19 cellular contexts compared by ENCODE assay signal in genomic region chrX:16196829-16197228, GRCh38. TPM values are rescaled to one million over a fixed set of nuclear protein-coding genes. Genes with fewer than 3 reads are reported as not detected.
"Had no signal": no experiment of that assay in that cellular context is flagged by ENCODE, and none has a peak within 500 bp of the region (broad histone marks: within the 10 kb centered on the region; RNA-seq: fewer than 3 reads in every experiment).

No MANE protein-coding gene starts in this region.

- H3K9me3 Mint-ChIP-seq: naive thymus-derived CD4-positive, alpha-beta T cell; stimulated activated effector memory CD8-positive, alpha-beta T cell treated with anti-CD3 and anti-CD28 coated beads, Interleukin-12 subunit alpha, Interleukin-12 subunit beta, amount 100 ng/mL, for 72 hours had no signal

- H3K9me3 ChIP-seq: left lung, pancreas, thoracic aorta had no signal

- H3K27me3 ChIP-seq: pancreas had no signal

- H3K4me3 Mint-ChIP-seq: activated naive CD8-positive, alpha-beta T cell treated with anti-CD3 and anti-CD28 coated beads, Interleukin-2, amount 10 ng/mL, durations not matched to agents 7 days and 5 days; naive thymus-derived CD4-positive, alpha-beta T cell; stimulated activated effector memory CD8-positive, alpha-beta T cell treated with anti-CD3 and anti-CD28 coated beads, Interleukin-12 subunit alpha, Interleukin-12 subunit beta, amount 100 ng/mL, for 72 hours had no signal

- H3K27ac ChIP-seq: left lung, pancreas, thoracic aorta had no signal

- H3K4me1 ChIP-seq: left lung, pancreas had no signal

- H3K4me1 Mint-ChIP-seq: activated naive CD8-positive, alpha-beta T cell treated with anti-CD3 and anti-CD28 coated beads, Interleukin-2, amount 10 ng/mL, durations not matched to agents 7 days and 5 days; naive thymus-derived CD4-positive, alpha-beta T cell; stimulated activated effector memory CD8-positive, alpha-beta T cell treated with anti-CD3 and anti-CD28 coated beads, Interleukin-12 subunit alpha, Interleukin-12 subunit beta, amount 100 ng/mL, for 72 hours had no signal

- H3K36me3 ChIP-seq: left lung, pancreas, thoracic aorta had no signal

- H3K27ac Mint-ChIP-seq: activated naive CD8-positive, alpha-beta T cell treated with anti-CD3 and anti-CD28 coated beads, Interleukin-2, amount 10 ng/mL, durations not matched to agents 7 days and 5 days; naive thymus-derived CD4-positive, alpha-beta T cell; stimulated activated effector memory CD8-positive, alpha-beta T cell treated with anti-CD3 and anti-CD28 coated beads, Interleukin-12 subunit alpha, Interleukin-12 subunit beta, amount 100 ng/mL, for 72 hours had no signal

- H3K4me3 ChIP-seq: left lung, pancreas, thoracic aorta had no signal

- H3K36me3 Mint-ChIP-seq: activated naive CD8-positive, alpha-beta T cell treated with anti-CD3 and anti-CD28 coated beads, Interleukin-2, amount 10 ng/mL, durations not matched to agents 7 days and 5 days; naive thymus-derived CD4-positive, alpha-beta T cell; stimulated activated effector memory CD8-positive, alpha-beta T cell treated with anti-CD3 and anti-CD28 coated beads, Interleukin-12 subunit alpha, Interleukin-12 subunit beta, amount 100 ng/mL, for 72 hours had no signal

- DNase-seq: activated CD4-positive, alpha-beta T cell treated with anti-CD3 and anti-CD28 coated beads for 1 hour; activated CD4-positive, alpha-beta T cell treated with anti-CD3 and anti-CD28 coated beads, Interleukin-2, amount 50 U/mL, for 4 hours; activated naive CD4-positive, alpha-beta T cell; activated naive CD8-positive, alpha-beta T cell treated with anti-CD3 and anti-CD28 coated beads, Interleukin-2, amount 10 ng/mL, durations not matched to agents 7 days and 5 days; activated T-cell treated with anti-CD3 and anti-CD28 coated beads for 4 hours; aorta; cortex of kidney; effector CD4-positive, alpha-beta T cell; islet precursor cell; left lung; mammary epithelial cell; naive thymus-derived CD4-positive, alpha-beta T cell; pancreas; stimulated activated CD4-positive, alpha-beta T cell treated with anti-CD3 and anti-CD28 coated beads, Interleukin-12 subunit alpha, Interleukin-12 subunit beta, amount 100 ng/mL, for 4 hours; T-helper 9 cell had no signal

RNA-seq across cellular contexts. Expression of gene MAGEB17, which starts 29.5 kb away (rescaled TPM):
- total RNA-seq: activated naive CD8-positive, alpha-beta T cell treated with anti-CD3 and anti-CD28 coated beads, Interleukin-2, amount 10 ng/mL, durations not matched to agents 7 days and 5 days; aorta; left lung; mammary epithelial cell; mononuclear cell; naive thymus-derived CD4-positive, alpha-beta T cell; thoracic aorta; ureter had no signal
- polyA plus RNA-seq: aorta; mammary epithelial cell; naive thymus-derived CD4-positive, alpha-beta T cell had no signal
